Comparison of ENCODE assay signal across 11 cellular contexts in genomic region chr22:26325641-26326040, GRCh38.
"Had no signal": no experiment of that assay in that cellular context is flagged by ENCODE, and none has a peak within 500 bp of the region (broad histone marks: within the 10 kb centered on the region; RNA-seq: fewer than 3 reads in every experiment).

No MANE protein-coding gene starts in this region.

- H2AFZ ChIP-seq: parathyroid adenoma had no signal

- H3K4me1 ChIP-seq: parathyroid adenoma had no signal

- H3K79me2 ChIP-seq: parathyroid adenoma had no signal

- H3K4me3 ChIP-seq: lung had no signal

- H3K27ac ChIP-seq: parathyroid adenoma had no signal

- DNase-seq: activated B cell treated with CpG ODN at 0.5 μM for 24 hours; activated CD4-positive, alpha-beta memory T cell treated with anti-CD3 and anti-CD28 coated beads, Interleukin-2, amount 10 ng/mL, durations not matched to agents 7 days and 5 days; activated CD4-positive, alpha-beta T cell treated with anti-CD3 and anti-CD28 coated beads for 4 hours; activated CD8-positive, alpha-beta memory T cell treated with anti-CD3 and anti-CD28 coated beads, Interleukin-2, amount 10 ng/mL, durations not matched to agents 7 days and 5 days; effector CD4-positive, alpha-beta T cell; foreskin melanocyte; hypothalamus; islet precursor cell; stimulated activated naive B cell treated with anti-CD40 and anti-IgM and Interleukin-4, amounts not matched to agents 10 μg/mL and 1 μg/mL and 100 μg/mL, for 72 hours had no signal

- H3K9ac ChIP-seq: parathyroid adenoma had no signal
